In genomic region chr3:100656945-100657344, GRCh38 we compare ENCODE assay signal across 40 cellular contexts. TPM values are rescaled to one million over a fixed set of nuclear protein-coding genes. Genes with fewer than 3 reads are reported as not detected.
"Had no signal": no experiment of that assay in that cellular context is flagged by ENCODE, and none has a peak within 500 bp of the region (broad histone marks: within the 10 kb centered on the region; RNA-seq: fewer than 3 reads in every experiment).

No MANE protein-coding gene starts in this region.

- FAIRE-seq: astrocyte, TTC549 had no signal

- H3K4me1 ChIP-seq: adrenal gland, body of pancreas, breast epithelium had no signal

- ATAC-seq: activated CD8-positive, alpha-beta T cell treated with anti-CD3 and anti-CD28 coated beads for 36 hours; activated naive CD4-positive, alpha-beta T cell treated with anti-CD3 and anti-CD28 coated beads, Interleukin-2, amount 50 U/mL, for 72 hours; activated T-cell treated with anti-CD3 and anti-CD28 coated beads, Interleukin-2, amount 50 U/mL, for 4 hours; activated T-cell treated with anti-CD3 and anti-CD28 coated beads, Interleukin-2, amount 50 U/mL, for 72 hours; activated T-helper 17 cell treated with anti-CD3 and anti-CD28 coated beads, Interleukin-2, amount 50 U/mL, for 72 hours; body of pancreas had no signal

- H3K9me3 Mint-ChIP-seq: activated B cell treated with CpG ODN at 0.5 μM for 24 hours; activated CD4-positive, alpha-beta memory T cell treated with anti-CD3 and anti-CD28 coated beads for 36 hours; activated CD8-positive, alpha-beta T cell treated with anti-CD3 and anti-CD28 coated beads for 36 hours; activated naive CD4-positive, alpha-beta T cell treated with anti-CD3 and anti-CD28 coated beads for 36 hours; activated naive CD4-positive, alpha-beta T cell treated with anti-CD3 and anti-CD28 coated beads, Interleukin-2, amount 50 U/mL, for 72 hours; activated naive CD8-positive, alpha-beta T cell treated with anti-CD3 and anti-CD28 coated beads for 36 hours; activated T-cell treated with anti-CD3 and anti-CD28 coated beads, Interleukin-2, amount 50 U/mL, for 4 hours; activated T-cell treated with anti-CD3 and anti-CD28 coated beads, Interleukin-2, amount 50 U/mL, for 72 hours; activated T-helper 1 cell treated with anti-CD3 and anti-CD28 coated beads, Interleukin-12 subunit alpha, Interleukin-12 subunit beta, Interleukin-2, Interleukin-4 antibody, amounts not matched to agents 30 ng/mL and 10 ng/mL and 1 ng/mL, durations not matched to agents 14 hours and 24 hours and 36 hours; activated T-helper 17 cell treated with anti-CD3 and anti-CD28 coated beads, Interleukin-2, amount 50 U/mL, for 72 hours; central memory CD8-positive, alpha-beta T cell; T-helper 1 cell treated with Interleukin-12 subunit alpha and Interleukin-12 subunit beta and Interleukin-4 antibody, amounts not matched to agents 30 μg/mL and 1 μg/mL, for 36 hours; T-helper 2 cell treated with Interferon-gamma antibody and Interleukin-4, amounts not matched to agents 5 μg/mL and 100 μg/mL, for 36 hours had no signal

- H3K4me3 Mint-ChIP-seq: activated B cell treated with CpG ODN at 0.5 μM for 24 hours; activated CD4-positive, alpha-beta memory T cell treated with anti-CD3 and anti-CD28 coated beads for 36 hours; activated CD8-positive, alpha-beta T cell treated with anti-CD3 and anti-CD28 coated beads for 36 hours; activated naive CD4-positive, alpha-beta T cell treated with anti-CD3 and anti-CD28 coated beads for 36 hours; activated naive CD8-positive, alpha-beta T cell treated with anti-CD3 and anti-CD28 coated beads for 36 hours; activated T-cell treated with anti-CD3 and anti-CD28 coated beads, Interleukin-2, amount 50 U/mL, for 4 hours; activated T-cell treated with anti-CD3 and anti-CD28 coated beads, Interleukin-2, amount 50 U/mL, for 72 hours; activated T-helper 1 cell treated with anti-CD3 and anti-CD28 coated beads, Interleukin-12 subunit alpha, Interleukin-12 subunit beta, Interleukin-2, Interleukin-4 antibody, amounts not matched to agents 30 ng/mL and 10 ng/mL and 1 ng/mL, durations not matched to agents 14 hours and 24 hours and 36 hours; activated T-helper 17 cell treated with anti-CD3 and anti-CD28 coated beads, Interleukin-2, amount 50 U/mL, for 72 hours; central memory CD8-positive, alpha-beta T cell; T-helper 1 cell treated with Interleukin-12 subunit alpha and Interleukin-12 subunit beta and Interleukin-4 antibody, amounts not matched to agents 30 μg/mL and 1 μg/mL, for 36 hours; T-helper 2 cell treated with Interferon-gamma antibody and Interleukin-4, amounts not matched to agents 5 μg/mL and 100 μg/mL, for 36 hours had no signal

- H3K4me3 ChIP-seq: adrenal gland, body of pancreas, breast epithelium had no signal

- H3K27ac ChIP-seq: adrenal gland, body of pancreas, brain microvascular endothelial cell, breast epithelium, VCaP had no signal

- H3K27ac Mint-ChIP-seq: activated B cell treated with CpG ODN at 0.5 μM for 24 hours; activated CD4-positive, alpha-beta memory T cell treated with anti-CD3 and anti-CD28 coated beads for 36 hours; activated CD8-positive, alpha-beta T cell treated with anti-CD3 and anti-CD28 coated beads for 36 hours; activated naive CD4-positive, alpha-beta T cell treated with anti-CD3 and anti-CD28 coated beads for 36 hours; activated naive CD4-positive, alpha-beta T cell treated with anti-CD3 and anti-CD28 coated beads, Interleukin-2, amount 50 U/mL, for 72 hours; activated naive CD8-positive, alpha-beta T cell treated with anti-CD3 and anti-CD28 coated beads for 36 hours; activated T-cell treated with anti-CD3 and anti-CD28 coated beads, Interleukin-2, amount 50 U/mL, for 72 hours; activated T-helper 1 cell treated with anti-CD3 and anti-CD28 coated beads, Interleukin-12 subunit alpha, Interleukin-12 subunit beta, Interleukin-2, Interleukin-4 antibody, amounts not matched to agents 30 ng/mL and 10 ng/mL and 1 ng/mL, durations not matched to agents 14 hours and 24 hours and 36 hours; activated T-helper 17 cell treated with anti-CD3 and anti-CD28 coated beads, Interleukin-2, amount 50 U/mL, for 72 hours; T-helper 1 cell treated with Interleukin-12 subunit alpha and Interleukin-12 subunit beta and Interleukin-4 antibody, amounts not matched to agents 30 μg/mL and 1 μg/mL, for 36 hours; T-helper 2 cell treated with Interferon-gamma antibody and Interleukin-4, amounts not matched to agents 5 μg/mL and 100 μg/mL, for 36 hours had no signal

- H3K36me3 ChIP-seq: adrenal gland, brain microvascular endothelial cell, breast epithelium had no signal

- H3K36me3 Mint-ChIP-seq: activated CD4-positive, alpha-beta memory T cell treated with anti-CD3 and anti-CD28 coated beads for 36 hours; activated naive CD4-positive, alpha-beta T cell treated with anti-CD3 and anti-CD28 coated beads, Interleukin-2, amount 50 U/mL, for 72 hours; activated naive CD8-positive, alpha-beta T cell treated with anti-CD3 and anti-CD28 coated beads for 36 hours had no signal

- H3K27me3 Mint-ChIP-seq: activated CD4-positive, alpha-beta memory T cell treated with anti-CD3 and anti-CD28 coated beads for 36 hours; activated CD8-positive, alpha-beta T cell treated with anti-CD3 and anti-CD28 coated beads for 36 hours; activated naive CD8-positive, alpha-beta T cell treated with anti-CD3 and anti-CD28 coated beads for 36 hours; activated T-helper 17 cell treated with anti-CD3 and anti-CD28 coated beads, Interleukin-2, amount 50 U/mL, for 72 hours; central memory CD8-positive, alpha-beta T cell had no signal

- H3K9me3 ChIP-seq: adrenal gland, body of pancreas, breast epithelium had no signal

- H3K27me3 ChIP-seq: adrenal gland, body of pancreas, brain microvascular endothelial cell, breast epithelium had no signal

- DNase-seq: activated B cell treated with CpG ODN at 0.5 μM for 24 hours; activated CD4-positive, alpha-beta memory T cell treated with anti-CD3 and anti-CD28 coated beads for 36 hours; activated CD4-positive, alpha-beta T cell treated with anti-CD3 and anti-CD28 coated beads for 4 hours; activated CD4-positive, alpha-beta T cell treated with anti-CD3 and anti-CD28 coated beads, Interleukin-2, amount 50 U/mL, for 1 hour; activated CD4-positive, alpha-beta T cell treated with anti-CD3 and anti-CD28 coated beads, Interleukin-2, amount 50 U/mL, for 4 hours; activated CD4-positive, CD25-positive, alpha-beta regulatory T cell treated with anti-CD3 and anti-CD28 coated beads, Interleukin-2, amount 50 U/mL, for 72 hours; activated CD8-positive, alpha-beta memory T cell treated with anti-CD3 and anti-CD28 coated beads, Interleukin-2, amount 50 U/mL, for 4 hours; activated CD8-positive, alpha-beta T cell treated with anti-CD3 and anti-CD28 coated beads for 36 hours; activated effector memory CD4-positive, alpha-beta T cell treated with anti-CD3 and anti-CD28 coated beads, Interleukin-2, amount 50 U/mL, for 16 hours; activated gamma-delta T cell treated with Interleukin-2 at 50 U/mL for 16 hours; activated naive CD4-positive, alpha-beta T cell; activated naive CD4-positive, alpha-beta T cell treated with anti-CD3 and anti-CD28 coated beads for 36 hours; activated naive CD4-positive, alpha-beta T cell treated with anti-CD3 and anti-CD28 coated beads, Interleukin-2, amount 50 U/mL, for 16 hours; activated naive CD8-positive, alpha-beta T cell treated with anti-CD3 and anti-CD28 coated beads for 36 hours; activated T-cell treated with anti-CD3 and anti-CD28 coated beads for 4 hours; activated T-cell treated with anti-CD3 and anti-CD28 coated beads, Interleukin-2, amount 50 U/mL, for 1 hour; activated T-cell treated with anti-CD3 and anti-CD28 coated beads, Interleukin-2, amount 50 U/mL, for 4 hours; activated T-cell treated with anti-CD3 and anti-CD28 coated beads, Interleukin-2, amount 50 U/mL, for 72 hours; adrenal gland; amniotic stem cell; aorta; body of pancreas; brain microvascular endothelial cell; caudate nucleus; cerebellar nuclear complex; T-helper 1 cell; T-helper 2 cell; T-helper 9 cell had no signal

- H3K4me1 Mint-ChIP-seq: activated B cell treated with CpG ODN at 0.5 μM for 24 hours; activated T-helper 17 cell treated with anti-CD3 and anti-CD28 coated beads, Interleukin-2, amount 50 U/mL, for 72 hours; central memory CD8-positive, alpha-beta T cell had no signal

RNA-seq across cellular contexts. Expression of gene ADGRG7, which starts 47.5 kb away (rescaled TPM):
- total RNA-seq: activated B cell treated with CpG ODN at 0.5 μM for 24 hours; activated CD4-positive, alpha-beta memory T cell treated with anti-CD3 and anti-CD28 coated beads for 36 hours; activated CD8-positive, alpha-beta memory T cell treated with anti-CD3 and anti-CD28 coated beads for 36 hours; activated naive CD4-positive, alpha-beta T cell treated with anti-CD3 and anti-CD28 coated beads for 36 hours; activated naive CD4-positive, alpha-beta T cell treated with anti-CD3 and anti-CD28 coated beads, Interleukin-2, amount 50 U/mL, for 72 hours; activated naive CD8-positive, alpha-beta T cell treated with anti-CD3 and anti-CD28 coated beads for 36 hours; activated T-cell treated with anti-CD3 and anti-CD28 coated beads, Interleukin-2, amount 50 U/mL, for 4 hours; activated T-cell treated with anti-CD3 and anti-CD28 coated beads, Interleukin-2, amount 50 U/mL, for 72 hours; activated T-helper 1 cell treated with anti-CD3 and anti-CD28 coated beads, Interleukin-12 subunit alpha, Interleukin-12 subunit beta, Interleukin-2, Interleukin-4 antibody, amounts not matched to agents 30 ng/mL and 10 ng/mL and 1 ng/mL, durations not matched to agents 14 hours and 24 hours and 36 hours; activated T-helper 17 cell treated with anti-CD3 and anti-CD28 coated beads, Interleukin-2, amount 50 U/mL, for 72 hours; adrenal gland; astrocyte; body of pancreas; breast epithelium; chondrocyte had no signal
- polyA plus RNA-seq: adrenal gland had no signal
